ENCODE assay signal across 8 cellular contexts in the genomic region with DNA sequence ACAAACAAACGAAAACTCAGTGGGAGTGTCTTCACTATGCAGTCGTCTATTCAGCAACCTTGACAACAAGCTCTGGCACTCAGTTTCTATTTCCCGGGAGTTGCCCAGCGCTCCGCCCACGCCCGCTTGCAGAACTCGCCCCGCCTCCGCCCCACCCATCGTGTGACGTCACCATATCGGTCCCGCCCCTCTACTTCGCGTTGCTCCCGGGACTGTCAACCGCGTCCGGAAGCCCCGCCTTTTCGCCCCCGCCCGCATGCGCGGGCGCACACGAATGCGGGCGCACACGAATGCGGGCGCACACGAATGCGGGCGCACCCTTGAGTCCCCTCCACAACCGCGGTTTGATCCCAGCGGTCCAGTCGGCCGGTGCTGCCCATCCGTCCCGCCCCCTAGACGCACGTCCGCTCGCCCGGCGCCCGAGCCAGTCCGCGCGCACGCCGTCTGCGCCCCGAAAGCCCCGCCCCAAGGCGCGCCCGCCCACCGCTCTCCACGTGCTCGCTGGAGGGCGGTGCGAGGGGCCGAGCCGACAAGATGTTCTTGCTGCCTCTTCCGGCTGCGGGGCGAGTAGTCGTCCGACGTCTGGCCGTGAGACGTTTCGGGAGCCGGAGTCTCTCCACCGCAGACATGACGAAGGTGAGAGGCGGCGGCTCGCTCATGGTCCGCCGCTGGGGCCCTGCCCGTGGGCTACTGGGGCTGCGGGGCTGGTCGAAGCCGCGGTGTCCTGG. TPM values are rescaled to one million over a fixed set of nuclear protein-coding genes. Genes with fewer than 3 reads are reported as not detected.
DNase-seq lines count a peak whose midpoint lies in the region; ATAC-seq and TF ChIP-seq lines count a peak whose summit lies in the region.

A gene (plus strand): TSS at position 267 of the 728 bp plus-strand sequence. CDS start 268 bp downstream, at position 535.

- H3K4me1 Mint-ChIP-seq in T-helper 2 cell treated with Interferon-gamma antibody and Interleukin-4, amounts not matched to agents 5 μg/mL and 100 μg/mL, for 36 hours (ENCODE audit: low read depth) = peaks cover 17% of the 10 kb centered on the region

- H3K27me3 Mint-ChIP-seq in T-helper 2 cell treated with Interferon-gamma antibody and Interleukin-4, amounts not matched to agents 5 μg/mL and 100 μg/mL, for 36 hours (ENCODE audit: low read depth) = no peaks in the 10 kb centered on the region

- peak within 1 kb of the TSS; percentile 98 for H3K27ac Mint-ChIP-seq in T-helper 2 cell treated with Interferon-gamma antibody and Interleukin-4, amounts not matched to agents 5 μg/mL and 100 μg/mL, for 36 hours

- H3K27me3 ChIP-seq in ascending aorta = no peaks in the 10 kb centered on the region
- H3K27me3 ChIP-seq in right cardiac atrium (ENCODE audit: control insufficient read depth, insufficient read depth) = no peaks in the 10 kb centered on the region
- H3K27me3 ChIP-seq in uterus = no peaks in the 10 kb centered on the region

- H3K36me3 Mint-ChIP-seq in T-helper 2 cell treated with Interferon-gamma antibody and Interleukin-4, amounts not matched to agents 5 μg/mL and 100 μg/mL, for 36 hours (ENCODE audit: low read depth) = peaks cover 20% of the 10 kb centered on the region

- H3K9me3 ChIP-seq in ascending aorta (no peaks in the 10 kb centered on the region), right cardiac atrium (ENCODE audit: control insufficient read depth, low read length) (no peaks in the 10 kb centered on the region), uterus (no peaks in the 10 kb centered on the region)

- H3K36me3 ChIP-seq in ascending aorta = peaks cover 5 to 12% of the 10 kb centered on the region in 2 donors
- H3K36me3 ChIP-seq in uterus = no peaks in the 10 kb centered on the region

- H3K4me3 ChIP-seq in ascending aorta = peak within 1 kb of the TSS; percentile 86 to 96
- H3K4me3 ChIP-seq in right cardiac atrium (ENCODE audit: low read length) = peak within 1 kb of the TSS; percentile 72
- H3K4me3 ChIP-seq in uterus = peak within 1 kb of the TSS; percentile 61 to 95

- peak within 1 kb of the TSS; percentile 96 to 97 for H3K27ac ChIP-seq in ascending aorta
- H3K27ac ChIP-seq in right cardiac atrium (ENCODE audit: low read length) = peak within 1 kb of the TSS; percentile 85
- peak within 1 kb of the TSS; percentile 85 to 87 for H3K27ac ChIP-seq in uterus

- intact Hi-C loops in ascending aorta (cut with DNase I) (loop anchor here (1.0 to 2.0 kb wide), 5 partner anchors 28 to 445 kb away; a partner anchor contains a TSS), right cardiac atrium (cut with DNase I) (no loop called here), uterus (cut with DNase I; ENCODE audit: low total_unique reads) (loop anchor here (5.0 kb wide), 1 partner anchor 35 kb away; a partner anchor contains a TSS)

- TF ChIP-seq CTCF in ascending aorta (IDR thresholded peaks at IDR 0.05) (no peak), uterus (IDR thresholded peaks at IDR 0.05) (peak in 1 of 4 experiments; percentile 13)

- H3K4me1 ChIP-seq in ascending aorta = peaks cover 7 to 17% of the 10 kb centered on the region in 2 donors
- peaks cover 8% of the 10 kb centered on the region for H3K4me1 ChIP-seq in right cardiac atrium (ENCODE audit: control insufficient read depth, insufficient read depth, low read length)
- no peaks in the 10 kb centered on the region for H3K4me1 ChIP-seq in uterus

- peak within 1 kb of the TSS; percentile 94 for H3K4me3 Mint-ChIP-seq in T-helper 2 cell treated with Interferon-gamma antibody and Interleukin-4, amounts not matched to agents 5 μg/mL and 100 μg/mL, for 36 hours

- ATAC-seq in GM18499 (IDR thresholded peaks at IDR 0.05; ENCODE audit: insufficient read depth, unreplicated experiment) (peak; percentile 56), HG02938 (IDR thresholded peaks at IDR 0.05; ENCODE audit: unreplicated experiment) (peak; percentile 73), right cardiac atrium (peak; percentile 99)

- under 1% methylated on average over 90 of the region's 90 CpGs for WGBS in right cardiac atrium

- DNase-seq in NCI-H187 (lab: John Stamatoyannopoulos, UW) = peak; percentile 97
- peak; percentile 97 for DNase-seq in T-helper 2 cell treated with Interferon-gamma antibody and Interleukin-4, amounts not matched to agents 5 μg/mL and 100 μg/mL, for 36 hours (ENCODE audit: low spot score)
- DNase-seq in ascending aorta (ENCODE audit: low spot score in 2 of 2) = peak; percentile 87 to 99
- DNase-seq in right cardiac atrium = peak; percentile 97 to 99 (median 99)
- DNase-seq in pulmonary artery endothelial cell (ENCODE audit: low read depth, low spot score) = peak; percentile 81
- DNase-seq in uterus = peak; percentile 98 to 99

- H3K9me3 Mint-ChIP-seq in T-helper 2 cell treated with Interferon-gamma antibody and Interleukin-4, amounts not matched to agents 5 μg/mL and 100 μg/mL, for 36 hours = no peaks in the 10 kb centered on the region

- TF ChIP-seq POLR2A in uterus (IDR thresholded peaks at IDR 0.05) = peak; percentile 87 to 94

RNA-seq across cellular contexts. Expression of the gene that starts here (rescaled TPM):
- total RNA-seq in ascending aorta = 60.3 TPM
- total RNA-seq in right cardiac atrium = 10 to 100 TPM; 36.1 to 61.6 (median 49.1) TPM
- polyA plus RNA-seq in right cardiac atrium = 31.2 TPM
- 197 and 225 TPM in 2 replicates for total RNA-seq in pulmonary artery endothelial cell
- 10 to 100 TPM; 10.9 to 87.1 (median 50.8) TPM for total RNA-seq in uterus

Comparison
In these comparisons a context has a peak if more than half of its experiments do, and no peak if none do; other contexts are left out.
1. Peak in every context shown above with its lines: DNase-seq, ATAC-seq, H3K4me3 ChIP-seq and H3K27ac ChIP-seq.
2. intact Hi-C loops: an anchor here in ascending aorta (1.0 to 2.0 kb wide) and uterus (5.0 kb wide); none called in right cardiac atrium.